Comparison of ENCODE assay signal across 10 cellular contexts in genomic region chr4:25440478-25441030, GRCh38.
DNase-seq lines count a peak whose midpoint lies in the region; ATAC-seq, FAIRE-seq and TF ChIP-seq lines count a peak whose summit lies in the region.
"Had no signal": no experiment of that assay in that cellular context is flagged by ENCODE, and none has a peak within 500 bp of the region (broad histone marks: within the 10 kb centered on the region; RNA-seq: fewer than 3 reads in every experiment).

No MANE protein-coding gene starts in this region.

- no peak overlapping the region for H3K9ac ChIP-seq in K562 (ENCODE audit: insufficient read depth in 1 of 2, low read depth in 2 of 2, low read length in 2 of 2)

- ATAC-seq in K562 (peak; percentile 36; the same call in 1 of the 3 replicates), right cardiac atrium (peak; percentile 90 to 94)

- TF ChIP-seq POLR2A in K562 (conservative IDR thresholded peaks at IDR 0.05) = no peak
- TF ChIP-seq POLR2A in ovary (IDR thresholded peaks at IDR 0.05) = no peak

- H3K9me3 ChIP-seq in K562 (replicated peaks; ENCODE audit: control insufficient read depth, insufficient read depth, low read depth, low read length) = no peaks in the 10 kb centered on the region
- H3K9me3 ChIP-seq in right cardiac atrium (ENCODE audit: control insufficient read depth, low read length) = no peaks in the 10 kb centered on the region
- H3K9me3 ChIP-seq in ovary = no peaks in the 10 kb centered on the region
- H3K9me3 ChIP-seq: neutrophil had no signal

- no peak for TF ChIP-seq EP300 in K562 (IDR thresholded peaks at IDR 0.05; ENCODE audit: low read length)
- no peak for TF ChIP-seq EP300 in ovary (IDR thresholded peaks at IDR 0.05)

- CTCF ChIA-PET in K562 (lab: Yijun Ruan, JAX; ENCODE audit: low intra/inter-chr PET ratio) = interaction anchor here (0.6 kb wide), 1 partner anchor 1597 kb away, joined by 3 read pairs; no protein-coding TSS in a partner anchor

- H2AFZ ChIP-seq in K562 (ENCODE audit: low read depth, low read length) = no peak overlapping the region

- intact Hi-C loops in K562 (cut with micrococcal nuclease) (loop anchor here (2.0 to 10.0 kb wide), 3 partner anchors 328 to 544 kb away; no protein-coding TSS in a partner anchor), right cardiac atrium (cut with DNase I) (loop anchor here (2.0 to 10.0 kb wide), 3 partner anchors 327 to 334 kb away; no protein-coding TSS in a partner anchor), ovary (cut with DNase I) (loop anchor here in 1 of 4 donors (10.0 kb wide), 1 partner anchor 324 kb away; no protein-coding TSS in a partner anchor)

- in situ Hi-C loops in G401 (cut with HindIII; ENCODE audit: low sequenced_read_pairs) = no loop called here
- in situ Hi-C loops in K562 (cut with MboI) = loop anchor here (10.0 kb wide), 1 partner anchor 344 kb away; no protein-coding TSS in a partner anchor

- POLR2A ChIA-PET in K562 (lab: Yijun Ruan, JAX) = interaction anchor here (1.1 kb wide), 1 partner anchor 10 kb away, joined by 3 read pairs; no protein-coding TSS in a partner anchor

- H3K27ac ChIP-seq in K562 (ENCODE audit: extremely low read depth, low read depth, low read length) (no peak overlapping the region), right cardiac atrium (ENCODE audit: low read length) (no peak overlapping the region), ovary (peak overlapping the region in 1 of 2 donors; percentile 57)
- H3K27ac ChIP-seq: neutrophil, tibial artery had no signal

- peaks cover 15 to 39% of the 10 kb centered on the region in 2 experiments; a peak in 4 of 5 replicates for H3K27me3 ChIP-seq in K562 (ENCODE audit: control insufficient read depth in 2 of 2, insufficient read depth in 2 of 2, low read length in 2 of 2)
- no peaks in the 10 kb centered on the region for H3K27me3 ChIP-seq in right cardiac atrium (ENCODE audit: control insufficient read depth, insufficient read depth)
- H3K27me3 ChIP-seq in ovary = no peaks in the 10 kb centered on the region
- H3K27me3 ChIP-seq: tibial artery had no signal

- BruUV-seq in K562 (replicated peaks; lab: Mats Ljungman, UMichigan) = no TSS peak

- H4K20me1 ChIP-seq in K562 (replicated peaks; ENCODE audit: control insufficient read depth, insufficient read depth, low read length) = 0 out of 2 replicates have a peak, but pooled peaks cover 5% of the 10 kb centered on the region

- H3K36me3 ChIP-seq in K562 (ENCODE audit: control insufficient read depth, insufficient read depth, low read length) (no peaks in the 10 kb centered on the region), ovary (no peaks in the 10 kb centered on the region)
- H3K36me3 ChIP-seq: neutrophil had no signal

- no peaks in the 10 kb centered on the region; a peak in 1 of 5 replicates for H3K4me1 ChIP-seq in K562 (replicated peaks in 1 of 2; ENCODE audit: control insufficient read depth in 2 of 2, insufficient read depth in 2 of 2, low read length in 2 of 2)
- no peaks in the 10 kb centered on the region for H3K4me1 ChIP-seq in right cardiac atrium (ENCODE audit: control insufficient read depth, insufficient read depth, low read length)
- H3K4me1 ChIP-seq in ovary (ENCODE audit: insufficient read depth) = peaks cover 8% of the 10 kb centered on the region
- H3K4me1 ChIP-seq: tibial artery had no signal

- TF ChIP-seq CTCF in K562 (IDR thresholded peaks at IDR 0.05 in 2 of 3, conservative IDR thresholded peaks at IDR 0.05 in 1 of 3; ENCODE audit: insufficient read depth in 2 of 3, low read depth in 1 of 3, low read length in 3 of 3) (no peak), ovary (IDR thresholded peaks at IDR 0.05) (no peak)

- 4% methylated on average over 6 of the region's 8 CpGs for WGBS in K562 (ENCODE audit: insufficient coverage, low coverage, missing lambda C conversion rate)
- 27% methylated on average over 8 of the region's 8 CpGs for WGBS in right cardiac atrium
- 1 to 7% (median 6%) methylated on average over 8 of the region's 8 CpGs for WGBS in ovary, 3 donors

- H3K9me1 ChIP-seq in K562 (ENCODE audit: control insufficient read depth, insufficient read depth, low read length) = no peaks in the 10 kb centered on the region

- H3K79me2 ChIP-seq in K562 (ENCODE audit: control insufficient read depth, insufficient read depth, low read length) = no peaks in the 10 kb centered on the region

- FAIRE-seq in K562 (lab: Jason Lieb, UNC) (no peak), urothelium cell line (lab: Jason Lieb, UNC) (no peak)

- DNase-seq in G401 (ENCODE audit: low spot score) = peak; percentile 67
- DNase-seq in K562 (ENCODE audit: extremely low read depth in 1 of 4, low spot score in 3 of 4) = no peak
- DNase-seq in right cardiac atrium = peak; percentile 79 to 92 (median 91)
- DNase-seq in ovary = peak; percentile 43 to 87 (median 86)
- DNase-seq in CD1c-positive myeloid dendritic cell (ENCODE audit: extremely low spot score) = no peak
- no peak for DNase-seq in urothelium cell line (ENCODE audit: low spot score)
- no peak for DNase-seq in NCI-H1930 (lab: John Stamatoyannopoulos, UW)
- no peak for DNase-seq in NCI-H2029 treated with DMSO at 0.1 percent for 48 hours (lab: John Stamatoyannopoulos, UW)

- H3K4me2 ChIP-seq in K562 (ENCODE audit: insufficient read depth, low read length) = no peak overlapping the region

- no peak overlapping the region for H3K4me3 ChIP-seq in K562
- no peak overlapping the region for H3K4me3 ChIP-seq in right cardiac atrium (ENCODE audit: low read length)
- no peak overlapping the region for H3K4me3 ChIP-seq in ovary
- H3K4me3 ChIP-seq: tibial artery had no signal

- TF ChIP-seq RAD21 in K562 (CRISPR knock-in tag; conservative IDR thresholded peaks at IDR 0.05 in 1 of 2, IDR thresholded peaks at IDR 0.05 in 1 of 2) = no peak

TF ChIP-seq in K562, 482 proteins besides CTCF, POLR2A, EP300 and RAD21:
- TF ChIP-seq RBM17 (IDR thresholded peaks at IDR 0.05; ENCODE audit: borderline replicate concordance, low read depth, low read length) = no peak
- TF ChIP-seq ASH1L (IDR thresholded peaks at IDR 0.05; ENCODE audit: borderline replicate concordance, low read depth, partially characterized antibody) = no peak
TF ChIP-seq in K562: peak in this region for 0.

Comparison
In these comparisons a context has a peak if more than half of its experiments do, and no peak if none do; other contexts are left out.
1. DNase-seq: peak in G401 (single experiment), right cardiac atrium (3 of 3) and ovary (5 of 5); none in K562 (0 of 4), CD1c-positive myeloid dendritic cell (single experiment), urothelium cell line (single experiment), NCI-H1930 (0 of 2) and NCI-H2029 treated with DMSO at 0.1 percent for 48 hours (single experiment).